1 cellular context compared by ENCODE assay signal in genomic region chr7:100692578-100692961, GRCh38.
TF ChIP-seq lines count a peak whose summit lies in the region.

No MANE protein-coding gene starts in this region.

TF ChIP-seq in GM12878, 131 proteins besides CTCF, POLR2A, EP300 and RAD21:
- TF ChIP-seq CREM (IDR thresholded peaks at IDR 0.05; ENCODE audit: low read depth), result no peak
- TF ChIP-seq IRF5 (IDR thresholded peaks at IDR 0.05; ENCODE audit: borderline replicate concordance), result no peak
- TF ChIP-seq MAX (IDR thresholded peaks at IDR 0.05; ENCODE audit: low read depth, low read length), result no peak
- no peak for TF ChIP-seq EED (IDR thresholded peaks at IDR 0.05; ENCODE audit: low read depth)
- TF ChIP-seq CREB1 (IDR thresholded peaks at IDR 0.05; ENCODE audit: low read depth), result no peak
- no peak for TF ChIP-seq CUX1 (IDR thresholded peaks at IDR 0.05; ENCODE audit: insufficient replicate concordance, low read depth, low read length)
- no peak for TF ChIP-seq SUPT20H (IDR thresholded peaks at IDR 0.05; ENCODE audit: borderline replicate concordance, control insufficient read depth, low read depth, low read length)
- no peak for TF ChIP-seq CBFB (IDR thresholded peaks at IDR 0.05; ENCODE audit: low read depth)
- no peak for TF ChIP-seq MYC (IDR thresholded peaks at IDR 0.05; ENCODE audit: insufficient read depth, insufficient read length, insufficient replicate concordance, low read length, severe bottlenecking)
- TF ChIP-seq KLF5 (IDR thresholded peaks at IDR 0.05; ENCODE audit: partially characterized antibody), result no peak
TF ChIP-seq in GM12878: peak in this region for 0.
